19 cellular contexts compared by ENCODE assay signal in genomic region chr21:34674467-34674866, GRCh38. TPM values are rescaled to one million over a fixed set of nuclear protein-coding genes. Genes with fewer than 3 reads are reported as not detected.
DNase-seq lines count a peak whose midpoint lies in the region; ATAC-seq, FAIRE-seq and TF ChIP-seq lines count a peak whose summit lies in the region.
"Had no signal": no experiment of that assay in that cellular context is flagged by ENCODE, and none has a peak within 500 bp of the region (broad histone marks: within the 10 kb centered on the region; RNA-seq: fewer than 3 reads in every experiment).

No MANE protein-coding gene starts in this region.

- H3K4ac ChIP-seq in IMR-90 (ENCODE audit: low read depth, low read length) (no peak overlapping the region), H1 (replicated peaks; ENCODE audit: insufficient read length, low read depth, low read length) (no peak overlapping the region)

- ATAC-seq in A549: no peak
- no peak for ATAC-seq in IMR-90 (ENCODE audit: low read depth)
- ATAC-seq: CD8-positive, alpha-beta T cell had no signal

- H3K9me1 ChIP-seq in IMR-90 (ENCODE audit: insufficient read depth, low read length): no peaks in the 10 kb centered on the region

- no TSS peak for BruUV-seq in IMR-90 (replicated peaks; lab: Mats Ljungman, UMichigan)

- no peak overlapping the region for H3K18ac ChIP-seq in IMR-90 (ENCODE audit: low read depth, low read length)
- no peak overlapping the region for H3K18ac ChIP-seq in H1 (ENCODE audit: extremely low read depth, low read length)

- TF ChIP-seq CTCF in A549 (IDR thresholded peaks at IDR 0.05): no peak
- no peak for TF ChIP-seq CTCF in IMR-90 (conservative IDR thresholded peaks at IDR 0.05; ENCODE audit: low read depth, low read length)
- TF ChIP-seq CTCF in H1 (IDR thresholded peaks at IDR 0.05; ENCODE audit: control extremely low read depth in 1 of 3, insufficient read depth in 1 of 3, low read depth in 1 of 3, low read length in 3 of 3): no peak
- TF ChIP-seq CTCF in osteoblast (IDR thresholded peaks at IDR 0.05; ENCODE audit: extremely low read depth, low read depth, low read length): no peak

- H2AK5ac ChIP-seq in IMR-90 (ENCODE audit: low read depth, low read length): no peak overlapping the region
- H2AK5ac ChIP-seq in H1 (ENCODE audit: low read depth, low read length): no peak overlapping the region

- DNase-seq in A549 (ENCODE audit: low read depth in 1 of 2, low spot score in 1 of 2): no peak
- no peak for DNase-seq in IMR-90
- DNase-seq in H1 (ENCODE audit: low read depth in 1 of 2, low spot score in 2 of 2): no peak
- DNase-seq in osteoblast (ENCODE audit: insufficient read length, low spot score, missing footprints): peak; percentile 1
- DNase-seq in activated CD4-positive, alpha-beta T cell treated with anti-CD3 and anti-CD28 coated beads, Interleukin-2, amount 50 U/mL, for 1 hour: no peak
- DNase-seq in MG63: no peak
- DNase-seq: Caco-2; CD4-positive, CD25-positive, alpha-beta regulatory T cell; CD8-positive, alpha-beta T cell; DND-41; GOT3; H7; HCEC 1CT had no signal

- H3K23me2 ChIP-seq in H1 (ENCODE audit: low read depth, low read length): peaks cover 10% of the 10 kb centered on the region; the same call in 1 of the 2 replicates

- no peak overlapping the region for H3K9ac ChIP-seq in IMR-90 (ENCODE audit: low read depth, low read length)
- H3K9ac ChIP-seq in H1 (replicated peaks in 1 of 4; ENCODE audit: extremely low read depth in 1 of 4, low read depth in 3 of 4, low read length in 3 of 4): no peak overlapping the region
- H3K9ac ChIP-seq: BLaER1 had no signal

- H3K4me3 ChIP-seq in A549 (no peak overlapping the region), IMR-90 (ENCODE audit: insufficient read depth, low read depth, low read length) (no peak overlapping the region), H1 (ENCODE audit: extremely low read depth in 1 of 4, insufficient read depth in 2 of 4, low read depth in 3 of 4, low read length in 4 of 4) (no peak overlapping the region), osteoblast (ENCODE audit: insufficient read depth, low read length) (no peak overlapping the region), MG63 (no peak overlapping the region)
- H3K4me3 ChIP-seq: BLaER1 had no signal

- H2BK5ac ChIP-seq in IMR-90 (ENCODE audit: low read depth, low read length, poor library complexity, severe bottlenecking) (no peak overlapping the region), H1 (ENCODE audit: low read depth, low read length) (no peak overlapping the region)

- CTCF ChIA-PET in A549 (lab: Yijun Ruan, JAX): interaction anchor here (3.6 kb wide), 1 partner anchor 13 kb away, joined by 17 read pairs; no protein-coding TSS in a partner anchor
- CTCF ChIA-PET in IMR-90 (lab: Yijun Ruan, JAX): no interaction called here
- CTCF ChIA-PET in H1 (lab: Charles Lee; ENCODE audit: partially characterized antibody): interaction anchor here (0.9 kb wide), 1 partner anchor 312 kb away, joined by 3 read pairs; no protein-coding TSS in a partner anchor

- H3K23ac ChIP-seq in IMR-90 (ENCODE audit: low read depth, low read length): no peak overlapping the region
- H3K23ac ChIP-seq in H1 (ENCODE audit: insufficient read length): no peak overlapping the region

- no peaks in the 10 kb centered on the region for H3K79me2 ChIP-seq in H1 (ENCODE audit: control insufficient read depth in 1 of 2, insufficient read depth in 2 of 2, low read length in 2 of 2)
- H3K79me2 ChIP-seq in osteoblast (ENCODE audit: insufficient read depth, low read length): no peaks in the 10 kb centered on the region

- no peak overlapping the region for H2AFZ ChIP-seq in IMR-90 (replicated peaks; ENCODE audit: low read length, poor library complexity)
- H2AFZ ChIP-seq in H1 (ENCODE audit: low read length): no peak overlapping the region
- H2AFZ ChIP-seq in osteoblast (ENCODE audit: low read length): no peak overlapping the region

- H3K27ac ChIP-seq in A549: no peak overlapping the region
- H3K27ac ChIP-seq in IMR-90 (ENCODE audit: insufficient read depth, low read length): no peak overlapping the region
- H3K27ac ChIP-seq in H1 (ENCODE audit: low read depth, low read length): no peak overlapping the region
- no peak overlapping the region for H3K27ac ChIP-seq in osteoblast (ENCODE audit: low read depth, low read length)
- H3K27ac ChIP-seq: BLaER1, C4-2B had no signal

- POLR2A ChIA-PET in A549 (lab: Yijun Ruan, JAX): no interaction called here
- POLR2A ChIA-PET in IMR-90 (lab: Charles Lee; ENCODE audit: unreplicated experiment): interaction anchor here (0.7 kb wide), 1 partner anchor 202 kb away, joined by 12 read pairs; no protein-coding TSS in a partner anchor
- POLR2A ChIA-PET in H1 (lab: Charles Lee; ENCODE audit: partially characterized antibody): no interaction called here

- H2AK9ac ChIP-seq in IMR-90 (replicated peaks; ENCODE audit: low read depth, low read length, poor library complexity): no peak overlapping the region

- H3K27me3 ChIP-seq in IMR-90 (ENCODE audit: control insufficient read depth, insufficient read depth, low read length) (peaks cover 73% of the 10 kb centered on the region), H1 (replicated peaks in 1 of 4; ENCODE audit: control insufficient read depth in 3 of 4, extremely low read depth in 1 of 4, insufficient read depth in 3 of 4, low read length in 3 of 4) (peaks cover 7 to 26% (median 19%) of the 10 kb centered on the region in 4 experiments), osteoblast (ENCODE audit: insufficient read depth, low read length) (peaks cover 62% of the 10 kb centered on the region), MG63 (peaks cover 20% of the 10 kb centered on the region)

- H2BK120ac ChIP-seq in IMR-90 (ENCODE audit: low read depth, low read length) (no peak overlapping the region), H1 (replicated peaks; ENCODE audit: low read depth, low read length) (no peak overlapping the region)

- H4K5ac ChIP-seq in IMR-90 (ENCODE audit: low read depth, low read length) (no peak overlapping the region), H1 (ENCODE audit: insufficient read length, low read depth, low read length) (no peak overlapping the region)

- TF ChIP-seq EP300 in A549 (IDR thresholded peaks at IDR 0.05): no peak
- TF ChIP-seq EP300 in H1 (IDR thresholded peaks at IDR 0.05; ENCODE audit: borderline replicate concordance in 1 of 2, low read depth in 2 of 2, low read length in 2 of 2): no peak

- in situ Hi-C loops in IMR-90 (cut with MboI; ENCODE audit: low sequenced_read_pairs): no loop called here

- H2BK20ac ChIP-seq in IMR-90 (ENCODE audit: low read depth, low read length) (no peak overlapping the region), H1 (ENCODE audit: low read length) (no peak overlapping the region)

- FAIRE-seq in A549 (lab: Jason Lieb, UNC) (no peak), H1 (lab: Jason Lieb, UNC) (no peak)
- FAIRE-seq: G401.6, GM18507 had no signal

- H4K20me1 ChIP-seq in IMR-90 (ENCODE audit: insufficient read depth, low read length) (no peaks in the 10 kb centered on the region), H1 (replicated peaks in 1 of 2; ENCODE audit: control insufficient read depth in 1 of 2, insufficient read depth in 2 of 2, low read length in 2 of 2) (no peaks in the 10 kb centered on the region), osteoblast (ENCODE audit: insufficient read depth, low read length) (no peaks in the 10 kb centered on the region)

- H3K4me1 ChIP-seq in A549 (no peaks in the 10 kb centered on the region), IMR-90 (ENCODE audit: control insufficient read depth, insufficient read depth, low read length) (peaks cover 6% of the 10 kb centered on the region; the same call in 1 of the 2 replicates), H1 (replicated peaks in 1 of 4; ENCODE audit: control insufficient read depth in 3 of 4, insufficient read depth in 4 of 4, low read length in 3 of 4) (peaks cover 0 to 13% (median 2%) of the 10 kb centered on the region in 4 experiments; a peak in 5 of 7 replicates), osteoblast (ENCODE audit: insufficient read depth, low read length) (peaks cover 4% of the 10 kb centered on the region)

- intact Hi-C loops in IMR-90 (cut with micrococcal nuclease): no loop called here

- H3K56ac ChIP-seq in IMR-90 (ENCODE audit: extremely low read depth, insufficient read depth, low read length) (no peak overlapping the region), H1 (replicated peaks; ENCODE audit: insufficient read length, low read depth, low read length) (no peak overlapping the region)

- no peak for TF ChIP-seq RAD21 in A549 (conservative IDR thresholded peaks at IDR 0.05 in 1 of 2, IDR thresholded peaks at IDR 0.05 in 1 of 2)
- TF ChIP-seq RAD21 in IMR-90 (IDR thresholded peaks at IDR 0.05; ENCODE audit: low read length): no peak
- TF ChIP-seq RAD21 in H1 (IDR thresholded peaks at IDR 0.05 in 1 of 2, conservative IDR thresholded peaks at IDR 0.05 in 1 of 2; ENCODE audit: low read depth in 2 of 2, low read length in 2 of 2): no peak

- TF ChIP-seq POLR2A in A549 (IDR thresholded peaks at IDR 0.05; ENCODE audit: low read length): no peak
- no peak for TF ChIP-seq POLR2A in IMR-90 (IDR thresholded peaks at IDR 0.05; ENCODE audit: low read depth, low read length)
- TF ChIP-seq POLR2A in H1 (IDR thresholded peaks at IDR 0.05; ENCODE audit: control extremely low read depth in 1 of 2, low read depth in 2 of 2, low read length in 2 of 2): no peak

- no peak overlapping the region for H3K14ac ChIP-seq in IMR-90 (replicated peaks; ENCODE audit: low read depth, low read length)
- H3K14ac ChIP-seq in H1 (ENCODE audit: insufficient read length): no peak overlapping the region

- H3K36me3 ChIP-seq in IMR-90 (ENCODE audit: control insufficient read depth, insufficient read depth, low read length) (no peaks in the 10 kb centered on the region), H1 (ENCODE audit: control insufficient read depth in 2 of 4, insufficient read depth in 4 of 4, low read length in 3 of 4) (no peaks in the 10 kb centered on the region), osteoblast (ENCODE audit: insufficient read depth, low read length) (no peaks in the 10 kb centered on the region), MG63 (no peaks in the 10 kb centered on the region)
- H3K36me3 ChIP-seq: BLaER1 had no signal

- H4K91ac ChIP-seq in IMR-90 (ENCODE audit: insufficient read depth, low read depth, low read length) (no peak overlapping the region), H1 (replicated peaks; ENCODE audit: insufficient read length, low read length) (no peak overlapping the region)

- no peak overlapping the region for H2BK12ac ChIP-seq in H1 (ENCODE audit: low read depth, low read length)

- no peak overlapping the region for H4K8ac ChIP-seq in IMR-90 (ENCODE audit: low read depth in 2 of 2, low read length in 2 of 2)
- no peak overlapping the region for H4K8ac ChIP-seq in H1 (ENCODE audit: extremely low read depth, insufficient read depth, low read length)

- no peaks in the 10 kb centered on the region for H3K79me1 ChIP-seq in IMR-90 (ENCODE audit: low read depth in 1 of 2, low read length in 2 of 2)
- no peaks in the 10 kb centered on the region for H3K79me1 ChIP-seq in H1 (ENCODE audit: low read depth, low read length)

- H3K9me3 ChIP-seq in A549 (no peaks in the 10 kb centered on the region), IMR-90 (ENCODE audit: control insufficient read depth, insufficient read depth, low read length) (peaks cover 5% of the 10 kb centered on the region; the same call in 1 of the 2 replicates), H1 (ENCODE audit: insufficient read depth in 2 of 2, low read depth in 1 of 2, low read length in 1 of 2) (no peaks in the 10 kb centered on the region; a peak in 1 of 4 replicates), osteoblast (ENCODE audit: low read depth, low read length) (no peaks in the 10 kb centered on the region), MG63 (no peaks in the 10 kb centered on the region)

- dilution Hi-C loops in IMR-90 (cut with HindIII; ENCODE audit: low sequenced_read_pairs, unreplicated experiment): no loop called here

- H3K4me2 ChIP-seq in A549 (no peak overlapping the region), IMR-90 (ENCODE audit: low read depth, low read length) (no peak overlapping the region), H1 (ENCODE audit: insufficient read depth in 1 of 2, low read depth in 2 of 2, low read length in 2 of 2) (no peak overlapping the region), osteoblast (ENCODE audit: insufficient read depth, low read length) (no peak overlapping the region)
- H3K4me2 ChIP-seq: BLaER1 had no signal

- H2BK15ac ChIP-seq in IMR-90 (ENCODE audit: low read depth, low read length): no peak overlapping the region
- H2BK15ac ChIP-seq in H1 (ENCODE audit: low read length): no peak overlapping the region

RNA-seq across cellular contexts. Expression of gene CLIC6, which starts 5.7 kb away (rescaled TPM):
- polyA plus RNA-seq in A549 (2011; rRNA removed): 0.01 and 0.04 TPM in 2 replicates
- polyA plus RNA-seq in A549 (2012; cell fraction: cytosol; rRNA removed): 0.01 TPM in 2 replicates
- polyA plus RNA-seq in A549 (2012; cell fraction: nucleus; rRNA removed): not detected in 2 replicates
- 0.04 to 0.08 TPM (median 0.07 TPM) in 3 replicates for polyA plus RNA-seq in A549 (2017; fragmentation: RNase III; extraction: RNeasy Plus Mini Kit Qiagen cat#74134 plus additional on column Dnase treatment)
- not detected in 2 replicates for polyA minus RNA-seq in A549 (2011; rRNA and poly(A)+ RNA removed)
- not detected in 2 replicates for total RNA-seq in IMR-90 (2012; rRNA removed)
- not detected in 2 replicates for polyA plus RNA-seq in IMR-90 (2012; rRNA removed)
- polyA plus RNA-seq in IMR-90 (2012; cell fraction: cytosol; rRNA removed): not detected in 2 replicates
- polyA plus RNA-seq in IMR-90 (2012; cell fraction: nucleus; rRNA removed; ENCODE audit: low replicate concordance): not detected in 2 replicates
- 1.3 and 1.6 TPM in 2 replicates for total RNA-seq in H1 (2021; fragmentation: NEBNext Ultra II Directional; extraction: Animal tissue kit (Norgen Biotek cat#: 25700))
- polyA plus RNA-seq in H1 (2011; rRNA removed): 0.30 and 0.42 TPM in 2 replicates
- 0.37 TPM for polyA plus RNA-seq in H1 (2011; cell fraction: cytosol; rRNA removed)
- 0.21 TPM for polyA plus RNA-seq in H1 (2011; cell fraction: nucleus; rRNA removed)
- polyA plus RNA-seq in H1 (2012, experiment 1 of 2): 1.5 to 2.1 TPM (median 1.9 TPM) in 4 replicates
- polyA plus RNA-seq in H1 (2012, experiment 2 of 2): 0.68 TPM
- 0.91 TPM for polyA plus RNA-seq in H1 (2013, experiment 1 of 2)
- polyA plus RNA-seq in H1 (2013, experiment 2 of 2): 1.0 TPM
- 0.19 and 0.29 TPM in 2 replicates for polyA minus RNA-seq in H1 (2011; rRNA and poly(A)+ RNA removed)
- polyA minus RNA-seq in H1 (2011; cell fraction: cytosol; rRNA and poly(A)+ RNA removed): 0.37 TPM
- 0.20 TPM for polyA minus RNA-seq in H1 (2011; cell fraction: nucleus; rRNA and poly(A)+ RNA removed)
- under 0.01 TPM in 2 replicates for total RNA-seq in osteoblast
- total RNA-seq in MG63 (2014; rRNA removed; shearing (Covaris generic); ENCODE audit: low replicate concordance): not detected in 2 replicates
- total RNA-seq: A172; Caco-2; CD4-positive, CD25-positive, alpha-beta regulatory T cell had no signal
- polyA plus RNA-seq: AG04450; CD4-positive, CD25-positive, alpha-beta regulatory T cell had no signal

RNA-seq across cellular contexts. Expression of gene RCAN1, which starts 59.6 kb away (rescaled TPM):
- polyA plus RNA-seq in A549 (2011; rRNA removed): 9.8 and 10.2 TPM in 2 replicates
- 3.4 and 4.4 TPM in 2 replicates for polyA plus RNA-seq in A549 (2012; cell fraction: cytosol; rRNA removed)
- 3.5 and 5.2 TPM in 2 replicates for polyA plus RNA-seq in A549 (2012; cell fraction: nucleus; rRNA removed)
- polyA plus RNA-seq in A549 (2017; fragmentation: RNase III; extraction: RNeasy Plus Mini Kit Qiagen cat#74134 plus additional on column Dnase treatment): 11.8 to 12.8 TPM (median 11.9 TPM) in 3 replicates
- 8.8 and 10.1 TPM in 2 replicates for polyA minus RNA-seq in A549 (2011; rRNA and poly(A)+ RNA removed)
- total RNA-seq in IMR-90 (2012; rRNA removed): 175 and 183 TPM in 2 replicates
- 43.0 and 53.5 TPM in 2 replicates for polyA plus RNA-seq in IMR-90 (2012; rRNA removed)
- polyA plus RNA-seq in IMR-90 (2012; cell fraction: cytosol; rRNA removed): 13.6 and 13.7 TPM in 2 replicates
- 32.6 and 64.1 TPM in 2 replicates for polyA plus RNA-seq in IMR-90 (2012; cell fraction: nucleus; rRNA removed; ENCODE audit: low replicate concordance)
- 5.5 and 6.4 TPM in 2 replicates for total RNA-seq in H1 (2021; fragmentation: NEBNext Ultra II Directional; extraction: Animal tissue kit (Norgen Biotek cat#: 25700))
- polyA plus RNA-seq in H1 (2011; rRNA removed): 1.7 and 1.8 TPM in 2 replicates
- polyA plus RNA-seq in H1 (2011; cell fraction: cytosol; rRNA removed): 2.8 TPM
- polyA plus RNA-seq in H1 (2011; cell fraction: nucleus; rRNA removed): 1.5 TPM
- polyA plus RNA-seq in H1 (2012, experiment 1 of 2): 3.3 to 5.0 TPM (median 4.3 TPM) in 4 replicates
- 1.3 TPM for polyA plus RNA-seq in H1 (2012, experiment 2 of 2)
- 4.2 TPM for polyA plus RNA-seq in H1 (2013, experiment 1 of 2)
- 3.8 TPM for polyA plus RNA-seq in H1 (2013, experiment 2 of 2)
- 1.9 and 3.7 TPM in 2 replicates for polyA minus RNA-seq in H1 (2011; rRNA and poly(A)+ RNA removed)
- 2.5 TPM for polyA minus RNA-seq in H1 (2011; cell fraction: cytosol; rRNA and poly(A)+ RNA removed)
- polyA minus RNA-seq in H1 (2011; cell fraction: nucleus; rRNA and poly(A)+ RNA removed): 3.8 TPM
- total RNA-seq in osteoblast: 99.6 and 103 TPM in 2 replicates
- 23.7 and 37.2 TPM in 2 replicates for total RNA-seq in MG63 (2014; rRNA removed; shearing (Covaris generic); ENCODE audit: low replicate concordance)

Comparison
In these comparisons a context has a peak if more than half of its experiments do, and no peak if none do; other contexts are left out.
1. Of the 18 proteins assayed by ChIP-seq in both H1 and A549: peak only in H1: none; only in A549: none; in both: MAFK; in neither: 17.